ENCODE assay signal across 12 cellular contexts in genomic region chr18:49845629-49846252, GRCh38.
"Had no signal": no experiment of that assay in that cellular context is flagged by ENCODE, and none has a peak within 500 bp of the region (broad histone marks: within the 10 kb centered on the region; RNA-seq: fewer than 3 reads in every experiment).

No MANE protein-coding gene starts in this region.

- H3K4me3 Mint-ChIP-seq: activated CD8-positive, alpha-beta T cell treated with anti-CD3 and anti-CD28 coated beads, Interleukin-2, amount 10 ng/mL, durations not matched to agents 7 days and 5 days; activated naive CD8-positive, alpha-beta T cell treated with anti-CD3 and anti-CD28 coated beads, Interleukin-2, amount 50 U/mL, for 24 hours; nephron had no signal

- H3K27ac ChIP-seq: ascending aorta, ovary, tibial artery, WERI-Rb-1 had no signal

- H3K36me3 ChIP-seq: ascending aorta, ovary, WERI-Rb-1 had no signal

- H3K27me3 ChIP-seq: ascending aorta, ovary had no signal

- DNase-seq: activated CD4-positive, alpha-beta T cell treated with anti-CD3 and anti-CD28 coated beads for 4 hours; activated CD8-positive, alpha-beta memory T cell treated with anti-CD3 and anti-CD28 coated beads, Interleukin-2, amount 50 U/mL, for 48 hours; activated CD8-positive, alpha-beta T cell treated with anti-CD3 and anti-CD28 coated beads, Interleukin-2, amount 10 ng/mL, durations not matched to agents 7 days and 5 days; activated naive CD4-positive, alpha-beta T cell; activated naive CD8-positive, alpha-beta T cell treated with anti-CD3 and anti-CD28 coated beads, Interleukin-2, amount 50 U/mL, for 24 hours; mammary epithelial cell; ovary; small intestine; tibial artery; WERI-Rb-1 had no signal

- H3K4me1 ChIP-seq: ascending aorta, tibial artery had no signal

- H3K27ac Mint-ChIP-seq: activated CD8-positive, alpha-beta T cell treated with anti-CD3 and anti-CD28 coated beads, Interleukin-2, amount 10 ng/mL, durations not matched to agents 7 days and 5 days; activated naive CD8-positive, alpha-beta T cell treated with anti-CD3 and anti-CD28 coated beads, Interleukin-2, amount 50 U/mL, for 24 hours had no signal

- H3K9me3 Mint-ChIP-seq: activated naive CD8-positive, alpha-beta T cell treated with anti-CD3 and anti-CD28 coated beads, Interleukin-2, amount 50 U/mL, for 24 hours; nephron had no signal

- H3K4me1 Mint-ChIP-seq: activated naive CD8-positive, alpha-beta T cell treated with anti-CD3 and anti-CD28 coated beads, Interleukin-2, amount 50 U/mL, for 24 hours had no signal

- H3K4me3 ChIP-seq: ascending aorta, ovary, tibial artery had no signal

- H3K9me3 ChIP-seq: ascending aorta, ovary, tibial artery had no signal

- ATAC-seq: activated CD8-positive, alpha-beta T cell treated with anti-CD3 and anti-CD28 coated beads, Interleukin-2, amount 10 ng/mL, durations not matched to agents 7 days and 5 days; activated naive CD8-positive, alpha-beta T cell treated with anti-CD3 and anti-CD28 coated beads, Interleukin-2, amount 50 U/mL, for 24 hours had no signal
